Comparison of ENCODE assay signal across 28 cellular contexts in the genomic region with DNA sequence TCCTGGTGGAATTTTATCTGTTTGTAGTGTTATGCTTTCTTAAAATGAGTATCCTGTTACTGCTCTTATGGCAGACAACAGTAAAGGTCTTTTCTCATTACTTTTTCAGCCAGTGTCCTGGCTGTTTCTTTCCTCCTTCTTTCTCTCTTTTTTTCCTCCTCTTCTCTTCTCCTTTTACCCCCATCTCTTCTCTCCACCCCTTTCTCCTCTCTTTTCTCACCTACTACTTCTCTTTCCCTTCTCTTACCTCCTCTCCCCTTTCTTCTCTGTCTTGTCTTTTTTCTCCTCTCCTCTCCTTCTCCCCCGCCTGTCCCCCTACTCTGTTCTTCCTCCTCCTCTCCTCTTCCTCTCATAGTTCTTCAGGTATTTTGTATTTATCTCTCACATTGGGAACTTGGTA.
"Had no signal": no experiment of that assay in that cellular context is flagged by ENCODE, and none has a peak within 500 bp of the region (broad histone marks: within the 10 kb centered on the region; RNA-seq: fewer than 3 reads in every experiment).

No MANE protein-coding gene starts in this region.

- H3K4me3 ChIP-seq: cardiac muscle cell, K562, SJCRH30, SK-N-MC had no signal

- DNase-seq: activated CD4-positive, alpha-beta memory T cell treated with anti-CD3 and anti-CD28 coated beads, Interleukin-2, amount 10 ng/mL, durations not matched to agents 7 days and 5 days; activated CD4-positive, alpha-beta T cell treated with anti-CD3 and anti-CD28 coated beads for 1 hour; activated CD4-positive, alpha-beta T cell treated with anti-CD3 and anti-CD28 coated beads for 48 hours; activated CD4-positive, CD25-positive, alpha-beta regulatory T cell; activated CD8-positive, alpha-beta memory T cell treated with anti-CD3 and anti-CD28 coated beads for 24 hours; activated CD8-positive, alpha-beta memory T cell treated with anti-CD3 and anti-CD28 coated beads, Interleukin-2, amount 10 ng/mL, durations not matched to agents 7 days and 5 days; activated CD8-positive, alpha-beta memory T cell treated with anti-CD3 and anti-CD28 coated beads, Interleukin-2, amount 50 U/mL, for 48 hours; activated effector memory CD4-positive, alpha-beta T cell treated with Interleukin-2 at 50 U/mL for 16 hours; activated naive CD4-positive, alpha-beta T cell treated with Interleukin-2 at 50 U/mL for 16 hours; amniotic stem cell; aorta; IMR-90; NCI-H1105 treated with DMSO at 0.1 percent for 48 hours; NCI-H1436; NCI-H1694 treated with DMSO at 0.1 percent for 48 hours; NCI-H2029; NCI-H345; NCI-H524 treated with DMSO at 0.1 percent for 48 hours; SHP77; SJCRH30; T-helper 2 cell; T-helper 9 cell had no signal

- H3K27ac ChIP-seq: cardiac muscle cell, SJCRH30, SK-N-MC, VCaP had no signal

- H3K27me3 ChIP-seq: cardiac muscle cell, SJCRH30 had no signal

- H3K4me1 ChIP-seq: SJCRH30 had no signal

- H3K9me3 ChIP-seq: SJCRH30 had no signal

- H3K4me1 Mint-ChIP-seq: activated CD4-positive, alpha-beta memory T cell treated with anti-CD3 and anti-CD28 coated beads, Interleukin-2, amount 10 ng/mL, durations not matched to agents 7 days and 5 days; activated CD8-positive, alpha-beta memory T cell treated with anti-CD3 and anti-CD28 coated beads, Interleukin-2, amount 10 ng/mL, durations not matched to agents 7 days and 5 days had no signal

- H3K9me3 Mint-ChIP-seq: activated CD4-positive, alpha-beta memory T cell treated with anti-CD3 and anti-CD28 coated beads, Interleukin-2, amount 10 ng/mL, durations not matched to agents 7 days and 5 days; activated naive CD4-positive, alpha-beta T cell treated with anti-CD3 and anti-CD28 coated beads, Interleukin-2, amount 50 U/mL, for 72 hours had no signal

- H3K27me3 Mint-ChIP-seq: activated CD4-positive, alpha-beta memory T cell treated with anti-CD3 and anti-CD28 coated beads, Interleukin-2, amount 10 ng/mL, durations not matched to agents 7 days and 5 days; activated CD8-positive, alpha-beta memory T cell treated with anti-CD3 and anti-CD28 coated beads, Interleukin-2, amount 10 ng/mL, durations not matched to agents 7 days and 5 days had no signal

- ATAC-seq: activated CD8-positive, alpha-beta memory T cell treated with anti-CD3 and anti-CD28 coated beads, Interleukin-2, amount 10 ng/mL, durations not matched to agents 7 days and 5 days; activated naive CD4-positive, alpha-beta T cell treated with anti-CD3 and anti-CD28 coated beads, Interleukin-2, amount 50 U/mL, for 72 hours; K562; Panc1 had no signal

- H3K4me3 Mint-ChIP-seq: activated CD4-positive, alpha-beta memory T cell treated with anti-CD3 and anti-CD28 coated beads, Interleukin-2, amount 10 ng/mL, durations not matched to agents 7 days and 5 days; activated CD8-positive, alpha-beta memory T cell treated with anti-CD3 and anti-CD28 coated beads, Interleukin-2, amount 10 ng/mL, durations not matched to agents 7 days and 5 days had no signal

- H3K27ac Mint-ChIP-seq: activated CD4-positive, alpha-beta memory T cell treated with anti-CD3 and anti-CD28 coated beads, Interleukin-2, amount 10 ng/mL, durations not matched to agents 7 days and 5 days; activated CD8-positive, alpha-beta memory T cell treated with anti-CD3 and anti-CD28 coated beads, Interleukin-2, amount 10 ng/mL, durations not matched to agents 7 days and 5 days had no signal
